In genomic region chr4:4334798-4335520, GRCh38 we compare ENCODE assay signal across 8 cellular contexts. TPM values are rescaled to one million over a fixed set of nuclear protein-coding genes. Genes with fewer than 3 reads are reported as not detected.
A peak's percentile ranks its signal among the peaks of the same experiment; 100 is the strongest.
DNase-seq lines count a peak whose midpoint lies in the region; ATAC-seq and TF ChIP-seq lines count a peak whose summit lies in the region.

No MANE protein-coding gene starts in this region.

- no peak overlapping the region for H3K4me3 Mint-ChIP-seq in activated T-cell treated with anti-CD3 and anti-CD28 coated beads, Interleukin-2, amount 50 U/mL, for 72 hours

- H3K36me3 Mint-ChIP-seq in activated T-cell treated with anti-CD3 and anti-CD28 coated beads, Interleukin-2, amount 50 U/mL, for 72 hours (ENCODE audit: insufficient read depth in 2 of 2) = no peaks in the 10 kb centered on the region

- no peaks in the 10 kb centered on the region for H3K36me3 ChIP-seq in ovary
- H3K36me3 ChIP-seq in transverse colon = no peaks in the 10 kb centered on the region

- DNase-seq in AG04449 (ENCODE audit: low read depth, low spot score) (no peak), OCI-M1 (lab: John Stamatoyannopoulos, UW) (peak; percentile 84), fibroblast of the conjunctiva (ENCODE audit: low read depth) (peak; percentile 12), ovary (peak; percentile 57 to 81 (median 66)), transverse colon (peak; percentile 75)
- DNase-seq in activated T-cell treated with anti-CD3 and anti-CD28 coated beads, Interleukin-2, amount 50 U/mL, for 72 hours = peak; percentile 74 to 78

- H3K9me3 Mint-ChIP-seq in activated T-cell treated with anti-CD3 and anti-CD28 coated beads, Interleukin-2, amount 50 U/mL, for 72 hours = no peaks in the 10 kb centered on the region

- H3K27ac Mint-ChIP-seq in activated T-cell treated with anti-CD3 and anti-CD28 coated beads, Interleukin-2, amount 50 U/mL, for 72 hours = no peak overlapping the region

- intact Hi-C loops in ovary (cut with DNase I) (loop anchor here in 2 of 4 donors (5.0 to 10.0 kb wide), 2 partner anchors 78 to 80 kb away; no protein-coding TSS in a partner anchor), transverse colon (cut with DNase I; ENCODE audit: low total_unique reads) (no loop called here)

- CTCF ChIA-PET in AG04449 (lab: Yijun Ruan, JAX) = interaction anchor here (0.6 to 8.1 kb wide), 10 partner anchors 9 to 84 kb away, joined by 3 to 80 read pairs (median 5); no protein-coding TSS in a partner anchor

- H3K9me3 ChIP-seq in ovary (no peaks in the 10 kb centered on the region), transverse colon (no peaks in the 10 kb centered on the region)

- POLR2A ChIA-PET in AG04449 (lab: Yijun Ruan, JAX) = no interaction called here

- H3K4me1 Mint-ChIP-seq in activated T-cell treated with anti-CD3 and anti-CD28 coated beads, Interleukin-2, amount 50 U/mL, for 72 hours (ENCODE audit: low read depth) = peaks cover 9% of the 10 kb centered on the region

- TF ChIP-seq POLR2A in ovary (IDR thresholded peaks at IDR 0.05) (no peak), transverse colon (IDR thresholded peaks at IDR 0.05) (no peak)

- TF ChIP-seq EP300 in ovary (IDR thresholded peaks at IDR 0.05) = no peak
- TF ChIP-seq EP300 in transverse colon (IDR thresholded peaks at IDR 0.05; ENCODE audit: low read depth) = no peak

- H3K4me3 ChIP-seq in AG04449 (ENCODE audit: low read depth, low read length) (no peak overlapping the region), ovary (no peak overlapping the region), transverse colon (no peak overlapping the region)

- H3K27ac ChIP-seq in ovary (no peak overlapping the region), transverse colon (no peak overlapping the region)

- H3K4me1 ChIP-seq in ovary (ENCODE audit: insufficient read depth) (peaks cover 7% of the 10 kb centered on the region), transverse colon (no peaks in the 10 kb centered on the region)

- 46 to 51% (median 47%) methylated on average over 21 of the region's 21 CpGs for WGBS in ovary, 3 donors
- 42 to 49% methylated on average over 16 to 21 of the region's 21 CpGs for WGBS in transverse colon (ENCODE audit: low coverage in 1 of 2), 2 donors

- ATAC-seq in GM18508 (IDR thresholded peaks at IDR 0.05; ENCODE audit: insufficient read depth, unreplicated experiment) = peak; percentile 83
- ATAC-seq in HG03432 (IDR thresholded peaks at IDR 0.05; ENCODE audit: unreplicated experiment) = peak; percentile 78
- peak; percentile 82 to 93 for ATAC-seq in activated T-cell treated with anti-CD3 and anti-CD28 coated beads, Interleukin-2, amount 50 U/mL, for 72 hours (replicated peaks in 1 of 2)

- H3K27me3 ChIP-seq in ovary (no peaks in the 10 kb centered on the region), transverse colon (no peaks in the 10 kb centered on the region)

- in situ Hi-C loops in transverse colon (cut with MboI; ENCODE audit: low pct_ligation_motif_present in 1 of 4, low pct_unique_long_range_greater_than_20kb in 1 of 4, low sequenced_read_pairs in 3 of 4) = loop anchor here in 2 of 4 donors (10.0 kb wide), 1 partner anchor 80 kb away; no protein-coding TSS in a partner anchor

- no peaks in the 10 kb centered on the region for H3K27me3 Mint-ChIP-seq in activated T-cell treated with anti-CD3 and anti-CD28 coated beads, Interleukin-2, amount 50 U/mL, for 72 hours (ENCODE audit: low read depth)

- peak; percentile 82 for TF ChIP-seq CTCF in AG04449 (IDR thresholded peaks at IDR 0.05; ENCODE audit: insufficient read depth, low read length, missing control alignments)
- peak; percentile 32 to 61 (median 60) for TF ChIP-seq CTCF in ovary (IDR thresholded peaks at IDR 0.05)
- peak; percentile 52 to 74 (median 67) for TF ChIP-seq CTCF in transverse colon (IDR thresholded peaks at IDR 0.05)

RNA-seq across cellular contexts. Expression of gene ZBTB49, which starts 44.9 kb away (rescaled TPM):
- total RNA-seq in activated T-cell treated with anti-CD3 and anti-CD28 coated beads, Interleukin-2, amount 50 U/mL, for 72 hours = 1 to 10 TPM; 6.4 to 8.2 TPM
- total RNA-seq in ovary (10 to 100 TPM in 3 of 7 donors, 1 to 10 TPM in 4; 5.5 to 13.4 (median 9.6) TPM), transverse colon (10 to 100 TPM in 1 of 4 donors, 1 to 10 TPM in 3; 2.4 to 11.2 (median 6.0) TPM)
- 1 to 10 TPM; 5.7 to 6.0 TPM for polyA plus RNA-seq in ovary

RNA-seq across cellular contexts. Expression of gene LYAR, which starts 45.0 kb away (rescaled TPM):
- total RNA-seq in activated T-cell treated with anti-CD3 and anti-CD28 coated beads, Interleukin-2, amount 50 U/mL, for 72 hours = 10 to 100 TPM; 25.5 to 41.0 TPM
- total RNA-seq in ovary (10 to 100 TPM in 6 of 7 donors, 1 to 10 TPM in 1; 9.9 to 17.1 (median 13.1) TPM), transverse colon (10 to 100 TPM in 1 of 4 donors, 1 to 10 TPM in 3; 3.7 to 10.3 (median 5.6) TPM)
- polyA plus RNA-seq in ovary = 10 to 100 TPM; 11.6 to 21.8 TPM

RNA-seq across cellular contexts. Expression of gene NSG1, which starts 51.9 kb away (rescaled TPM):
- total RNA-seq in activated T-cell treated with anti-CD3 and anti-CD28 coated beads, Interleukin-2, amount 50 U/mL, for 72 hours = 1 to 10 TPM; 1.0 to 3.2 TPM
- total RNA-seq in ovary (100 to 1,000 TPM in 1 of 7 donors, 10 to 100 TPM in 5, 1 to 10 TPM in 1; 9.9 to 103 (median 39.6) TPM), transverse colon (1 to 10 TPM in 3 of 4 donors, not detected in 1; 2.2 to 3.5 (median 2.7) TPM)
- 10 to 100 TPM; 38.3 to 81.9 TPM for polyA plus RNA-seq in ovary
